Comparison of ENCODE assay signal across 29 cellular contexts in the genomic region with DNA sequence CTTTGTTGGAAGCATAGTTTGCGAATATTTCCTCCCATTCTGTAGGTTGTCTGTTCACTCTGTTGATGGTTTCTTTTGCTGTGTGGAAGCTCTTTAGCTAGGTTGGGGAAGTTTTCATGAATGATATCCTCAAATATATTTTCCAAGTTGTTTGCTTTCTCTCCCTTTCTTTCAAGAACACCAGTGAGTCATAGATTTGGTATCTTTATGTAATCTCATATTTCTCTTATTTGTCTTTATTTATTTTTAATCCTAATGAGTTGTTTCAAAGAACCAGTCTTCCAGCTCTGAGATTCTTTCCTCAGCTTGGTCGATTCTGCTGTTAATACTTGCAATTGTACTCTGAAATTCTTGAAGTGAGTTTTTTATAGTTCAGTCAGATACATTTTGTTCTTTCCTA.
"Had no signal": no experiment of that assay in that cellular context is flagged by ENCODE, and none has a peak within 500 bp of the region (broad histone marks: within the 10 kb centered on the region; RNA-seq: fewer than 3 reads in every experiment).

No MANE protein-coding gene starts in this region.

- H3K36me3 ChIP-seq: ascending aorta had no signal

- H3K27me3 ChIP-seq: ascending aorta had no signal

- ATAC-seq: activated naive CD4-positive, alpha-beta T cell treated with anti-CD3 and anti-CD28 coated beads, Interleukin-2, amount 50 U/mL, for 72 hours; activated naive CD8-positive, alpha-beta T cell treated with anti-CD3 and anti-CD28 coated beads, Interleukin-2, amount 50 U/mL, for 24 hours; activated T-cell treated with anti-CD3 and anti-CD28 coated beads, Interleukin-2, amount 50 U/mL, for 4 hours; T-cell had no signal

- H3K4me1 ChIP-seq: ascending aorta had no signal

- H3K27ac ChIP-seq: ascending aorta, SK-N-MC had no signal

- DNase-seq: activated B cell treated with CpG ODN at 0.5 μM for 24 hours; activated CD4-positive, alpha-beta memory T cell treated with anti-CD3 and anti-CD28 coated beads for 36 hours; activated CD4-positive, alpha-beta T cell treated with anti-CD3 and anti-CD28 coated beads for 1 hour; activated CD4-positive, alpha-beta T cell treated with anti-CD3 and anti-CD28 coated beads, Interleukin-2, amount 10 ng/mL, durations not matched to agents 24 days and 14 days; activated CD8-positive, alpha-beta memory T cell treated with anti-CD3 and anti-CD28 coated beads for 24 hours; activated effector memory CD4-positive, alpha-beta T cell treated with anti-CD3 and anti-CD28 coated beads, Interleukin-2, amount 50 U/mL, for 16 hours; activated naive CD4-positive, alpha-beta T cell treated with Interleukin-2 at 50 U/mL for 16 hours; activated naive CD8-positive, alpha-beta T cell treated with anti-CD3 and anti-CD28 coated beads, Interleukin-2, amount 50 U/mL, for 24 hours; activated T-cell treated with anti-CD3 and anti-CD28 coated beads, Interleukin-2, amount 50 U/mL, for 4 hours; amniotic stem cell; Kasumi-1; KBM-7; NCI-H1105 treated with DMSO at 0.1 percent for 48 hours; NCI-H1436 treated with DMSO at 0.1 percent for 48 hours; NCI-H187; NCI-H2081; NCI-H510A treated with DMSO at 0.1 percent for 48 hours; NCI-H69; NK-92 treated with Interleukin-12 subunit alpha and Interleukin-12 subunit beta, amount 100 ng/mL, for 24 hours; OCI-M1; SHP77; T-cell; T-helper 2 cell; T1000 had no signal

- H3K4me3 ChIP-seq: ascending aorta, SK-N-MC had no signal

- FAIRE-seq: RCC 7860, TTC549 had no signal
